Comparison of ENCODE assay signal across 14 cellular contexts in genomic region chr13:47858678-47859050, GRCh38.
A peak's percentile ranks its signal among the peaks of the same experiment; 100 is the strongest.
DNase-seq lines count a peak whose midpoint lies in the region; ATAC-seq and TF ChIP-seq lines count a peak whose summit lies in the region.
"Had no signal": no experiment of that assay in that cellular context is flagged by ENCODE, and none has a peak within 500 bp of the region (broad histone marks: within the 10 kb centered on the region; RNA-seq: fewer than 3 reads in every experiment).

No MANE protein-coding gene starts in this region.

- H3K79me2 ChIP-seq in smooth muscle cell (ENCODE audit: low read depth) = no peaks in the 10 kb centered on the region

- no peaks in the 10 kb centered on the region for H3K36me3 ChIP-seq in smooth muscle cell (ENCODE audit: low read depth)
- no peaks in the 10 kb centered on the region for H3K36me3 ChIP-seq in naive thymus-derived CD4-positive, alpha-beta T cell (ENCODE audit: control insufficient read depth in 2 of 3, insufficient read depth in 3 of 3, low read length in 3 of 3)
- H3K36me3 ChIP-seq: cardiac muscle cell, left lung had no signal

- H3K4me3 Mint-ChIP-seq in activated CD4-positive, alpha-beta T cell treated with anti-CD3 and anti-CD28 coated beads, Interleukin-2, amount 10 ng/mL, durations not matched to agents 24 days and 14 days = no peak overlapping the region
- no peak overlapping the region for H3K4me3 Mint-ChIP-seq in naive thymus-derived CD4-positive, alpha-beta T cell
- H3K4me3 Mint-ChIP-seq: activated CD8-positive, alpha-beta T cell treated with anti-CD3 and anti-CD28 coated beads, Interleukin-2, amount 10 ng/mL, durations not matched to agents 7 days and 5 days; nephron; T-helper 2 cell treated with Interferon-gamma antibody and Interleukin-4, amounts not matched to agents 5 μg/mL and 100 μg/mL, for 36 hours had no signal

- POLR2A ChIA-PET in naive thymus-derived CD4-positive, alpha-beta T cell (lab: Charles Lee) = no interaction called here

- no peak for ATAC-seq in HG03025 (IDR thresholded peaks at IDR 0.05; ENCODE audit: low FRiP score, unreplicated experiment)
- no peak for ATAC-seq in naive thymus-derived CD4-positive, alpha-beta T cell
- ATAC-seq: activated CD8-positive, alpha-beta T cell treated with anti-CD3 and anti-CD28 coated beads, Interleukin-2, amount 10 ng/mL, durations not matched to agents 7 days and 5 days; left lung had no signal

- no peak overlapping the region for H3K27ac Mint-ChIP-seq in activated CD4-positive, alpha-beta T cell treated with anti-CD3 and anti-CD28 coated beads, Interleukin-2, amount 10 ng/mL, durations not matched to agents 24 days and 14 days
- no peak overlapping the region for H3K27ac Mint-ChIP-seq in naive thymus-derived CD4-positive, alpha-beta T cell
- H3K27ac Mint-ChIP-seq: activated CD8-positive, alpha-beta T cell treated with anti-CD3 and anti-CD28 coated beads, Interleukin-2, amount 10 ng/mL, durations not matched to agents 7 days and 5 days; T-helper 2 cell treated with Interferon-gamma antibody and Interleukin-4, amounts not matched to agents 5 μg/mL and 100 μg/mL, for 36 hours had no signal

- CTCF ChIA-PET in naive thymus-derived CD4-positive, alpha-beta T cell (lab: Charles Lee) = no interaction called here

- peak overlapping the region; percentile 55 for H3K27ac ChIP-seq in smooth muscle cell (ENCODE audit: low read depth)
- no peak overlapping the region for H3K27ac ChIP-seq in naive thymus-derived CD4-positive, alpha-beta T cell (ENCODE audit: low read depth, low read length)
- H3K27ac ChIP-seq: cardiac muscle cell, left lung, PC-9 had no signal

- no peaks in the 10 kb centered on the region for H3K4me1 Mint-ChIP-seq in activated CD4-positive, alpha-beta T cell treated with anti-CD3 and anti-CD28 coated beads, Interleukin-2, amount 10 ng/mL, durations not matched to agents 24 days and 14 days
- H3K4me1 Mint-ChIP-seq in naive thymus-derived CD4-positive, alpha-beta T cell = no peaks in the 10 kb centered on the region
- H3K4me1 Mint-ChIP-seq: nephron had no signal

- H3K4me3 ChIP-seq in HFF-Myc (replicated peaks; ENCODE audit: low read depth, low read length) = no peak overlapping the region
- H3K4me3 ChIP-seq in choroid plexus epithelial cell (ENCODE audit: low read depth, low read length) = no peak overlapping the region
- H3K4me3 ChIP-seq in smooth muscle cell = no peak overlapping the region
- H3K4me3 ChIP-seq in naive thymus-derived CD4-positive, alpha-beta T cell (ENCODE audit: low read length) = no peak overlapping the region
- H3K4me3 ChIP-seq: cardiac muscle cell, left lung, PC-9 had no signal

- 16% methylated on average over 4 of the region's 4 CpGs for WGBS in smooth muscle cell (ENCODE audit: low lambda C conversion rate)

- no peak overlapping the region for H3K9ac ChIP-seq in smooth muscle cell (ENCODE audit: low read depth)

- no peaks in the 10 kb centered on the region for H3K27me3 ChIP-seq in smooth muscle cell (ENCODE audit: low read depth)
- no peaks in the 10 kb centered on the region for H3K27me3 ChIP-seq in naive thymus-derived CD4-positive, alpha-beta T cell (ENCODE audit: control insufficient read depth in 2 of 2, insufficient read depth in 2 of 2, low read length in 2 of 2)
- H3K27me3 ChIP-seq: cardiac muscle cell, left lung had no signal

- peak; percentile 46 for DNase-seq in HFF-Myc (ENCODE audit: extremely low read depth, low read depth)
- DNase-seq in OCI-M1 (lab: John Stamatoyannopoulos, UW) = peak; percentile 40
- peak; percentile 95 for DNase-seq in choroid plexus epithelial cell (ENCODE audit: low read depth)
- no peak for DNase-seq in smooth muscle cell (lab: John Stamatoyannopoulos, UW; ENCODE audit: unreplicated experiment)
- no peak for DNase-seq in activated CD4-positive, alpha-beta T cell treated with anti-CD3 and anti-CD28 coated beads, Interleukin-2, amount 10 ng/mL, durations not matched to agents 24 days and 14 days
- DNase-seq in naive thymus-derived CD4-positive, alpha-beta T cell = no peak
- DNase-seq: activated CD8-positive, alpha-beta T cell treated with anti-CD3 and anti-CD28 coated beads, Interleukin-2, amount 10 ng/mL, durations not matched to agents 7 days and 5 days; activated effector memory CD4-positive, alpha-beta T cell treated with Interleukin-2 at 50 U/mL for 16 hours; left lung; PC-9 had no signal

- no peaks in the 10 kb centered on the region for H3F3A ChIP-seq in smooth muscle cell (ENCODE audit: low read depth)

- no peaks in the 10 kb centered on the region for H3K9me3 ChIP-seq in smooth muscle cell (replicated peaks; ENCODE audit: low read depth)
- no peaks in the 10 kb centered on the region for H3K9me3 ChIP-seq in naive thymus-derived CD4-positive, alpha-beta T cell (ENCODE audit: control insufficient read depth in 2 of 3, low read length in 3 of 3)
- H3K9me3 ChIP-seq: left lung had no signal

- no peak overlapping the region for H2AFZ ChIP-seq in smooth muscle cell (ENCODE audit: low read depth)
- H2AFZ ChIP-seq: PC-9 had no signal

- H3K4me1 ChIP-seq in smooth muscle cell (ENCODE audit: low read depth) = no peaks in the 10 kb centered on the region
- H3K4me1 ChIP-seq in naive thymus-derived CD4-positive, alpha-beta T cell (ENCODE audit: control insufficient read depth in 2 of 2, insufficient read depth in 2 of 2, low read length in 2 of 2) = no peaks in the 10 kb centered on the region
- H3K4me1 ChIP-seq: left lung had no signal

- peaks cover 11% of the 10 kb centered on the region for H3K27me3 Mint-ChIP-seq in activated CD4-positive, alpha-beta T cell treated with anti-CD3 and anti-CD28 coated beads, Interleukin-2, amount 10 ng/mL, durations not matched to agents 24 days and 14 days
- H3K27me3 Mint-ChIP-seq in naive thymus-derived CD4-positive, alpha-beta T cell = peaks cover 0 to 13% (median 9%) of the 10 kb centered on the region in 5 donors

- no peaks in the 10 kb centered on the region for H3K36me3 Mint-ChIP-seq in activated CD4-positive, alpha-beta T cell treated with anti-CD3 and anti-CD28 coated beads, Interleukin-2, amount 10 ng/mL, durations not matched to agents 24 days and 14 days (ENCODE audit: low read depth)
- peaks cover 0 to 5% (median 0%) of the 10 kb centered on the region in 5 donors for H3K36me3 Mint-ChIP-seq in naive thymus-derived CD4-positive, alpha-beta T cell

- no peaks in the 10 kb centered on the region for H3K9me3 Mint-ChIP-seq in activated CD4-positive, alpha-beta T cell treated with anti-CD3 and anti-CD28 coated beads, Interleukin-2, amount 10 ng/mL, durations not matched to agents 24 days and 14 days
- peaks cover 0 to 7% (median 0%) of the 10 kb centered on the region in 11 donors for H3K9me3 Mint-ChIP-seq in naive thymus-derived CD4-positive, alpha-beta T cell
- H3K9me3 Mint-ChIP-seq: nephron; T-helper 2 cell treated with Interferon-gamma antibody and Interleukin-4, amounts not matched to agents 5 μg/mL and 100 μg/mL, for 36 hours had no signal

- no peaks in the 10 kb centered on the region for H4K20me1 ChIP-seq in smooth muscle cell (ENCODE audit: low read depth)

- intact Hi-C loops in activated CD4-positive, alpha-beta T cell treated with anti-CD3 and anti-CD28 coated beads, Interleukin-2, amount 10 ng/mL, durations not matched to agents 24 days and 14 days (cut with micrococcal nuclease) = no loop called here
- intact Hi-C loops in naive thymus-derived CD4-positive, alpha-beta T cell (cut with micrococcal nuclease) = no loop called here

- TF ChIP-seq CTCF in HFF-Myc (IDR thresholded peaks at IDR 0.05; ENCODE audit: low read depth, low read length, missing control alignments) (no peak), choroid plexus epithelial cell (conservative IDR thresholded peaks at IDR 0.05; ENCODE audit: low read depth, low read length) (no peak), smooth muscle cell (IDR thresholded peaks at IDR 0.05; ENCODE audit: borderline replicate concordance, insufficient read depth, poor library complexity, severe bottlenecking) (no peak)

- peak overlapping the region; percentile 61 for H3K4me2 ChIP-seq in smooth muscle cell
- H3K4me2 ChIP-seq: PC-9 had no signal

Comparison
In these comparisons a context has a peak if more than half of its experiments do, and no peak if none do; other contexts are left out.
1. DNase-seq: peak in HFF-Myc (single experiment), OCI-M1 (single experiment) and choroid plexus epithelial cell (single experiment); none in smooth muscle cell (single experiment), activated CD4-positive, alpha-beta T cell treated with anti-CD3 and anti-CD28 coated beads, Interleukin-2, amount 10 ng/mL, durations not matched to agents 24 days and 14 days (single experiment) and naive thymus-derived CD4-positive, alpha-beta T cell (0 of 9).